ENCODE assay signal across 8 cellular contexts in genomic region chr1:181089777-181090505, GRCh38. TPM values are rescaled to one million over a fixed set of nuclear protein-coding genes. Genes with fewer than 3 reads are reported as not detected.
DNase-seq lines count a peak whose midpoint lies in the region; ATAC-seq, FAIRE-seq and TF ChIP-seq lines count a peak whose summit lies in the region.

No MANE protein-coding gene starts in this region.

- FAIRE-seq in D721Med (lab: Jason Lieb, UNC) = no peak

- under 1% methylated on average over 38 of the region's 39 CpGs for WGBS in mesenchymal stem cell

- peak overlapping the region; percentile 95 for H3K27ac Mint-ChIP-seq in activated CD4-positive, alpha-beta T cell treated with anti-CD3 and anti-CD28 coated beads, Interleukin-2, amount 10 ng/mL, durations not matched to agents 7 days and 5 days

- peak overlapping the region; percentile 79 to 82 for H3K18ac ChIP-seq in mesenchymal stem cell (ENCODE audit: low read depth in 1 of 2, low read length in 2 of 2)

- TF ChIP-seq CTCF in GM13977 (IDR thresholded peaks at IDR 0.05; ENCODE audit: extremely low read depth, insufficient read depth, missing control alignments) (no peak), D721Med (IDR thresholded peaks at IDR 0.05; ENCODE audit: insufficient read depth, missing control alignments) (no peak)

- peaks cover 4% of the 10 kb centered on the region for H3K27me3 Mint-ChIP-seq in activated CD4-positive, alpha-beta T cell treated with anti-CD3 and anti-CD28 coated beads, Interleukin-2, amount 10 ng/mL, durations not matched to agents 7 days and 5 days

- peak overlapping the region; percentile 46 for H2AK5ac ChIP-seq in mesenchymal stem cell (ENCODE audit: low read length, severe bottlenecking)

- H4K8ac ChIP-seq in mesenchymal stem cell (ENCODE audit: low read length) = peak overlapping the region; percentile 36

- peaks cover 42% of the 10 kb centered on the region for H3K4me1 Mint-ChIP-seq in activated CD4-positive, alpha-beta T cell treated with anti-CD3 and anti-CD28 coated beads, Interleukin-2, amount 10 ng/mL, durations not matched to agents 7 days and 5 days

- peak; percentile 27 for ATAC-seq in HG02798 (IDR thresholded peaks at IDR 0.05; ENCODE audit: poor library complexity, unreplicated experiment)

- peak overlapping the region; percentile 75 for H3K27ac ChIP-seq in mesenchymal stem cell (ENCODE audit: low read length, poor library complexity, severe bottlenecking)

- peak overlapping the region; percentile 42 for H2BK120ac ChIP-seq in mesenchymal stem cell (ENCODE audit: low read depth, low read length)

- peak overlapping the region; percentile 99 for H3K4me3 Mint-ChIP-seq in activated CD4-positive, alpha-beta T cell treated with anti-CD3 and anti-CD28 coated beads, Interleukin-2, amount 10 ng/mL, durations not matched to agents 7 days and 5 days

- CTCF ChIA-PET in activated CD4-positive, alpha-beta T cell treated with anti-CD3 and anti-CD28 coated beads, Interleukin-2, amount 10 ng/mL, durations not matched to agents 7 days and 5 days (lab: Charles Lee) = interaction anchor here (0.6 to 5.3 kb wide), 12 partner anchors 9 to 80 kb away, joined by 3 to 42 read pairs (median 4); no protein-coding TSS in a partner anchor

- H2BK5ac ChIP-seq in mesenchymal stem cell (ENCODE audit: low read depth, low read length, poor library complexity, severe bottlenecking) = peak overlapping the region; percentile 74

- in situ Hi-C loops in GM13977 (cut with MboI; ENCODE audit: low pct_unique_long_range_greater_than_20kb, low sequenced_read_pairs, unreplicated experiment) = no loop called here

- peaks cover 3% of the 10 kb centered on the region for H3K79me1 ChIP-seq in mesenchymal stem cell (replicated peaks; ENCODE audit: low read length, poor library complexity, severe bottlenecking)

- H3K4me3 ChIP-seq in mesenchymal stem cell (ENCODE audit: insufficient read depth in 1 of 2, low read depth in 1 of 2, low read length in 2 of 2) = peak overlapping the region; percentile 98 to 100

- DNase-seq in GM13977 (ENCODE audit: low spot score) (peak; percentile 58), NCI-H226 (peak; percentile 78), ecto neural progenitor cell (ENCODE audit: low spot score) (peak; percentile 79), mesenchymal stem cell (peak; percentile 81), D721Med (ENCODE audit: insufficient read length, low spot score) (no peak)
- peak; percentile 73 for DNase-seq in activated CD4-positive, alpha-beta T cell treated with anti-CD3 and anti-CD28 coated beads, Interleukin-2, amount 10 ng/mL, durations not matched to agents 7 days and 5 days
- peak; percentile 55 to 66 for DNase-seq in stimulated activated CD8-positive, alpha-beta memory T cell treated with anti-CD3 and anti-CD28 coated beads, Interleukin-15, amount 100 ng/mL, for 4 hours (ENCODE audit: low read depth in 2 of 2)

- H3K36me3 ChIP-seq in mesenchymal stem cell (ENCODE audit: control insufficient read depth in 1 of 2, insufficient read depth in 2 of 2, low read depth in 1 of 2, low read length in 2 of 2) = peaks cover 7 to 35% of the 10 kb centered on the region in 2 experiments

- no peak overlapping the region for H2BK12ac ChIP-seq in mesenchymal stem cell (ENCODE audit: low read length in 2 of 2)

- no peaks in the 10 kb centered on the region for H3K27me3 ChIP-seq in mesenchymal stem cell (ENCODE audit: control insufficient read depth in 1 of 2, insufficient read depth in 1 of 2, low read length in 2 of 2)

- peak overlapping the region; percentile 76 for H4K91ac ChIP-seq in mesenchymal stem cell (ENCODE audit: low read length)

- no peaks in the 10 kb centered on the region for H3K9me3 Mint-ChIP-seq in activated CD4-positive, alpha-beta T cell treated with anti-CD3 and anti-CD28 coated beads, Interleukin-2, amount 10 ng/mL, durations not matched to agents 7 days and 5 days

- H2BK15ac ChIP-seq in mesenchymal stem cell (ENCODE audit: low read depth, poor library complexity, severe bottlenecking) = no peak overlapping the region

- peaks cover 46% of the 10 kb centered on the region for H3K36me3 Mint-ChIP-seq in activated CD4-positive, alpha-beta T cell treated with anti-CD3 and anti-CD28 coated beads, Interleukin-2, amount 10 ng/mL, durations not matched to agents 7 days and 5 days (ENCODE audit: low read depth)

- POLR2A ChIA-PET in activated CD4-positive, alpha-beta T cell treated with anti-CD3 and anti-CD28 coated beads, Interleukin-2, amount 10 ng/mL, durations not matched to agents 7 days and 5 days (lab: Charles Lee) = interaction anchor here (0.7 to 1.4 kb wide), 5 partner anchors 9 to 68 kb away, joined by 3 to 7 read pairs (median 3); no protein-coding TSS in a partner anchor

- no peak overlapping the region for H2AFZ ChIP-seq in mesenchymal stem cell (ENCODE audit: low read depth, low read length)

- peak overlapping the region; percentile 97 for H3K9ac ChIP-seq in mesenchymal stem cell (ENCODE audit: low read length)

- peaks cover 7% of the 10 kb centered on the region for H3K4me1 ChIP-seq in mesenchymal stem cell (ENCODE audit: control insufficient read depth, insufficient read depth, low read depth, low read length)

- peak overlapping the region; percentile 49 for H3K4me2 ChIP-seq in mesenchymal stem cell (ENCODE audit: low read length, poor library complexity, severe bottlenecking)

- H3K14ac ChIP-seq in mesenchymal stem cell (ENCODE audit: low read length in 2 of 2) = peak overlapping the region in 1 of 2 experiments; percentile 3

- no peaks in the 10 kb centered on the region for H3K9me3 ChIP-seq in mesenchymal stem cell (ENCODE audit: control insufficient read depth, low read length)

- peak overlapping the region in 1 of 2 experiments; percentile 60 for H3K4ac ChIP-seq in mesenchymal stem cell (ENCODE audit: low read depth in 1 of 2, low read length in 2 of 2)

- peak overlapping the region in 1 of 2 experiments; percentile 53 for H3K23ac ChIP-seq in mesenchymal stem cell (ENCODE audit: low read length in 2 of 2)

RNA-seq across cellular contexts. Expression of gene IER5, which starts 1.4 kb away (rescaled TPM):
- total RNA-seq in activated CD4-positive, alpha-beta T cell treated with anti-CD3 and anti-CD28 coated beads, Interleukin-2, amount 10 ng/mL, durations not matched to agents 7 days and 5 days = 10 to 100 TPM; 20.3 to 24.9 TPM
- polyA plus RNA-seq in mesenchymal stem cell (2013, experiment 1 of 2) = 11.3 TPM
- polyA plus RNA-seq in mesenchymal stem cell (2013, experiment 2 of 2) = 11.5 TPM

RNA-seq across cellular contexts. Expression of gene MR1, which starts 56.2 kb away (rescaled TPM):
- total RNA-seq in activated CD4-positive, alpha-beta T cell treated with anti-CD3 and anti-CD28 coated beads, Interleukin-2, amount 10 ng/mL, durations not matched to agents 7 days and 5 days = 10 to 100 TPM; 37.4 to 38.7 TPM
- polyA plus RNA-seq in mesenchymal stem cell (2013, experiment 1 of 2) = 2.2 TPM
- polyA plus RNA-seq in mesenchymal stem cell (2013, experiment 2 of 2) = 2.2 TPM
